ENCODE assay signal across 1 cellular context in the genomic region with DNA sequence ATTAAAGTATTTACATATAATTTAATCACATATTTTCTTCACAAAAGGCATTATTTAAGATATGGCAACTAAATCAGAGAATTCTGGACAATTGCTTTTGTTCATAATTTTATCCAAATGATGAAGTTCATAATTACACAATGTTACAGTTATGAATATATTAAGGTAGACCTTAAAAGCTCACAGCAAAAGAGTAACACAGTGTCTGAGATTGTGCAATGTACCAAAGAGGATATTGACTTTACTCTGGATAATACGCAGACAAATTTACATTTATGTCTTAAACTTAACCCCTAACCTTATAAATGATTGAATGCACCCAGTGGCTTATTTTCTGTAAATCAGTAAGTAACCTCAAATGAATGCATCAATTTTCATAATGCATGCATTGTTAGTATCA.
TF ChIP-seq lines count a peak whose summit lies in the region.

No MANE protein-coding gene starts in this region.

TF ChIP-seq in K562, 482 proteins besides CTCF, POLR2A, EP300 and RAD21 (continued from another document):
- no peak for TF ChIP-seq ZNF263 (CRISPR knock-in tag; IDR thresholded peaks at IDR 0.05; ENCODE audit: borderline replicate concordance)
- TF ChIP-seq, protein P1, sequence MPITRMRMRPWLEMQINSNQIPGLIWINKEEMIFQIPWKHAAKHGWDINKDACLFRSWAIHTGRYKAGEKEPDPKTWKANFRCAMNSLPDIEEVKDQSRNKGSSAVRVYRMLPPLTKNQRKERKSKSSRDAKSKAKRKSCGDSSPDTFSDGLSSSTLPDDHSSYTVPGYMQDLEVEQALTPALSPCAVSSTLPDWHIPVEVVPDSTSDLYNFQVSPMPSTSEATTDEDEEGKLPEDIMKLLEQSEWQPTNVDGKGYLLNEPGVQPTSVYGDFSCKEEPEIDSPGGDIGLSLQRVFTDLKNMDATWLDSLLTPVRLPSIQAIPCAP (CRISPR knock-in tag; IDR thresholded peaks at IDR 0.05; ENCODE audit: borderline replicate concordance) = no peak
- no peak for TF ChIP-seq CEBPG (CRISPR knock-in tag; IDR thresholded peaks at IDR 0.05)
- peak; percentile 81 to 94 for TF ChIP-seq CEBPG (tag; conservative IDR thresholded peaks at IDR 0.05 in 1 of 2, IDR thresholded peaks at IDR 0.05 in 1 of 2)
- TF ChIP-seq, protein P2, sequence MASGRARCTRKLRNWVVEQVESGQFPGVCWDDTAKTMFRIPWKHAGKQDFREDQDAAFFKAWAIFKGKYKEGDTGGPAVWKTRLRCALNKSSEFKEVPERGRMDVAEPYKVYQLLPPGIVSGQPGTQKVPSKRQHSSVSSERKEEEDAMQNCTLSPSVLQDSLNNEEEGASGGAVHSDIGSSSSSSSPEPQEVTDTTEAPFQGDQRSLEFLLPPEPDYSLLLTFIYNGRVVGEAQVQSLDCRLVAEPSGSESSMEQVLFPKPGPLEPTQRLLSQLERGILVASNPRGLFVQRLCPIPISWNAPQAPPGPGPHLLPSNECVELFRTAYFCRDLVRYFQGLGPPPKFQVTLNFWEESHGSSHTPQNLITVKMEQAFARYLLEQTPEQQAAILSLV (tag; IDR thresholded peaks at IDR 0.05) = peak; percentile 1; the same call in 1 of the 2 replicates
- no peak for TF ChIP-seq KDM5B (IDR thresholded peaks at IDR 0.05; ENCODE audit: insufficient replicate concordance, low read depth, low read length)
- TF ChIP-seq U2AF2 (optimal IDR thresholded peaks at IDR 0.05; ENCODE audit: low read depth, low read length) = no peak
